Comparison of ENCODE assay signal across 8 cellular contexts in genomic region chr9:134423166-134423565, GRCh38.
"Had no signal": no experiment of that assay in that cellular context is flagged by ENCODE, and none has a peak within 500 bp of the region (broad histone marks: within the 10 kb centered on the region; RNA-seq: fewer than 3 reads in every experiment).

No MANE protein-coding gene starts in this region.

- H3K9me3 ChIP-seq: ascending aorta had no signal

- H3K27ac ChIP-seq: ascending aorta had no signal

- H3K4me3 Mint-ChIP-seq: activated CD4-positive, alpha-beta T cell treated with anti-CD3 and anti-CD28 coated beads, Interleukin-2, amount 10 ng/mL, durations not matched to agents 7 days and 5 days; activated naive CD4-positive, alpha-beta T cell treated with anti-CD3 and anti-CD28 coated beads, Interleukin-2, amount 10 ng/mL, durations not matched to agents 7 days and 5 days; activated T-cell treated with anti-CD3 and anti-CD28 coated beads, Interleukin-2, amount 50 U/mL, for 4 hours; naive thymus-derived CD8-positive, alpha-beta T cell had no signal

- H3K4me1 ChIP-seq: ascending aorta had no signal

- H3K4me1 Mint-ChIP-seq: activated CD4-positive, alpha-beta T cell treated with anti-CD3 and anti-CD28 coated beads, Interleukin-2, amount 10 ng/mL, durations not matched to agents 7 days and 5 days; activated naive CD4-positive, alpha-beta T cell treated with anti-CD3 and anti-CD28 coated beads, Interleukin-2, amount 10 ng/mL, durations not matched to agents 7 days and 5 days had no signal

- H3K27me3 ChIP-seq: ascending aorta had no signal

- H3K9me3 Mint-ChIP-seq: activated CD4-positive, alpha-beta T cell treated with anti-CD3 and anti-CD28 coated beads, Interleukin-2, amount 10 ng/mL, durations not matched to agents 7 days and 5 days; activated naive CD4-positive, alpha-beta T cell treated with anti-CD3 and anti-CD28 coated beads, Interleukin-2, amount 10 ng/mL, durations not matched to agents 7 days and 5 days; activated T-cell treated with anti-CD3 and anti-CD28 coated beads, Interleukin-2, amount 50 U/mL, for 4 hours; naive thymus-derived CD8-positive, alpha-beta T cell had no signal

- DNase-seq: activated CD4-positive, alpha-beta T cell treated with anti-CD3 and anti-CD28 coated beads, Interleukin-2, amount 10 ng/mL, durations not matched to agents 7 days and 5 days; activated CD8-positive, alpha-beta memory T cell treated with anti-CD3 and anti-CD28 coated beads, Interleukin-2, amount 50 U/mL, for 4 hours; activated naive CD4-positive, alpha-beta T cell treated with anti-CD3 and anti-CD28 coated beads, Interleukin-2, amount 10 ng/mL, durations not matched to agents 7 days and 5 days; activated T-cell treated with anti-CD3 and anti-CD28 coated beads, Interleukin-2, amount 50 U/mL, for 4 hours; effector CD4-positive, alpha-beta T cell; naive thymus-derived CD8-positive, alpha-beta T cell had no signal

- H3K36me3 Mint-ChIP-seq: activated naive CD4-positive, alpha-beta T cell treated with anti-CD3 and anti-CD28 coated beads, Interleukin-2, amount 10 ng/mL, durations not matched to agents 7 days and 5 days; naive thymus-derived CD8-positive, alpha-beta T cell had no signal

- ATAC-seq: activated CD4-positive, CD25-positive, alpha-beta regulatory T cell treated with anti-CD3 and anti-CD28 coated beads, Interleukin-2, amount 50 U/mL, for 24 hours; activated T-cell treated with anti-CD3 and anti-CD28 coated beads, Interleukin-2, amount 50 U/mL, for 4 hours; naive thymus-derived CD8-positive, alpha-beta T cell had no signal

- H3K4me3 ChIP-seq: ascending aorta had no signal

- H3K27ac Mint-ChIP-seq: activated CD4-positive, alpha-beta T cell treated with anti-CD3 and anti-CD28 coated beads, Interleukin-2, amount 10 ng/mL, durations not matched to agents 7 days and 5 days; activated naive CD4-positive, alpha-beta T cell treated with anti-CD3 and anti-CD28 coated beads, Interleukin-2, amount 10 ng/mL, durations not matched to agents 7 days and 5 days had no signal

- H3K27me3 Mint-ChIP-seq: activated CD4-positive, alpha-beta T cell treated with anti-CD3 and anti-CD28 coated beads, Interleukin-2, amount 10 ng/mL, durations not matched to agents 7 days and 5 days; activated naive CD4-positive, alpha-beta T cell treated with anti-CD3 and anti-CD28 coated beads, Interleukin-2, amount 10 ng/mL, durations not matched to agents 7 days and 5 days; naive thymus-derived CD8-positive, alpha-beta T cell had no signal
